In the genomic region with DNA sequence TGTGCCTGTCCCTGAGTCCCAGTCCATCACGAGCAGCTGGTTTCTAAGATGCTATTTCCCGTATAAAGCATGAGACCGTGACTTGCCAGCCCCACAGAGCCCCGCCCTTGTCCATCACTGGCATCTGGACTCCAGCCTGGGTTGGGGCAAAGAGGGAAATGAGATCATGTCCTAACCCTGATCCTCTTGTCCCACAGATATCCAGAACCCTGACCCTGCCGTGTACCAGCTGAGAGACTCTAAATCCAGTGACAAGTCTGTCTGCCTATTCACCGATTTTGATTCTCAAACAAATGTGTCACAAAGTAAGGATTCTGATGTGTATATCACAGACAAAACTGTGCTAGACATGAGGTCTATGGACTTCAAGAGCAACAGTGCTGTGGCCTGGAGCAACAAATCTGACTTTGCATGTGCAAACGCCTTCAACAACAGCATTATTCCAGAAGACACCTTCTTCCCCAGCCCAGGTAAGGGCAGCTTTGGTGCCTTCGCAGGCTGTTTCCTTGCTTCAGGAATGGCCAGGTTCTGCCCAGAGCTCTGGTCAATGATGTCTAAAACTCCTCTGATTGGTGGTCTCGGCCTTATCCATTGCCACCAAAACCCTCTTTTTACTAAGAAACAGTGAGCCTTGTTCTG, we compare ENCODE assay signal across 9 cellular contexts. TPM values are rescaled to one million over a fixed set of nuclear protein-coding genes. Genes with fewer than 3 reads are reported as not detected.
A peak's percentile ranks its signal among the peaks of the same experiment; 100 is the strongest.
DNase-seq lines count a peak whose midpoint lies in the region; ATAC-seq and TF ChIP-seq lines count a peak whose summit lies in the region.
"Had no signal": no experiment of that assay in that cellular context is flagged by ENCODE, and none has a peak within 500 bp of the region (broad histone marks: within the 10 kb centered on the region; RNA-seq: fewer than 3 reads in every experiment).

No MANE protein-coding gene starts in this region.

- 44 to 54% (median 44%) methylated on average over 9 of the region's 9 CpGs for WGBS in psoas muscle, 3 donors

- intact Hi-C loops in Caco-2 (cut with micrococcal nuclease; ENCODE audit: unreplicated experiment), result no loop called here
- intact Hi-C loops in psoas muscle (cut with DNase I), result no loop called here

- CTCF ChIA-PET in Caco-2 (lab: Charles Lee), result interaction anchor here (0.6 to 1.7 kb wide), 7 partner anchors 14 to 321 kb away, joined by 3 to 6 read pairs (median 3); a partner anchor contains a TSS

- TSS peak; percentile 32 for BruUV-seq in Caco-2 (replicated peaks; lab: Mats Ljungman, UMichigan)

- H3K27me3 Mint-ChIP-seq in Caco-2 (ENCODE audit: insufficient read depth, unreplicated experiment) (no peaks in the 10 kb centered on the region), T-helper 17 cell (no peaks in the 10 kb centered on the region)

- H3K9me3 ChIP-seq in Caco-2 (no peaks in the 10 kb centered on the region), T-helper 17 cell (ENCODE audit: control insufficient read depth, low read length, poor library complexity, severe bottlenecking) (no peaks in the 10 kb centered on the region), psoas muscle (no peaks in the 10 kb centered on the region)

- ATAC-seq in T-helper 17 cell (no peak), psoas muscle (peak; percentile 78 to 96 (median 94)), HG03565 (IDR thresholded peaks at IDR 0.05; ENCODE audit: unreplicated experiment) (no peak)

- H3K27me3 ChIP-seq in Caco-2 (replicated peaks; ENCODE audit: control insufficient read depth, insufficient read depth, low read length), result no peaks in the 10 kb centered on the region
- no peaks in the 10 kb centered on the region for H3K27me3 ChIP-seq in psoas muscle (ENCODE audit: insufficient read depth in 3 of 3, low read length in 2 of 3)

- H3K27ac Mint-ChIP-seq in Caco-2 (ENCODE audit: unreplicated experiment), result peak overlapping the region; percentile 94
- peak overlapping the region; percentile 100 for H3K27ac Mint-ChIP-seq in T-helper 17 cell

- peaks cover 12% of the 10 kb centered on the region for H3K36me3 Mint-ChIP-seq in Caco-2 (ENCODE audit: insufficient read depth, unreplicated experiment)
- H3K36me3 Mint-ChIP-seq in T-helper 17 cell (ENCODE audit: low read depth), result peaks cover 33% of the 10 kb centered on the region

- no peaks in the 10 kb centered on the region for H3K36me3 ChIP-seq in Caco-2 (ENCODE audit: control insufficient read depth, insufficient read depth, low read length)
- H3K36me3 ChIP-seq in psoas muscle (ENCODE audit: insufficient read depth in 1 of 2, low read depth in 1 of 2), result no peaks in the 10 kb centered on the region

- no peaks in the 10 kb centered on the region for H3K9me3 Mint-ChIP-seq in Caco-2 (ENCODE audit: unreplicated experiment)

- H3K4me3 ChIP-seq in Caco-2 (ENCODE audit: low read depth, low read length), result no peak overlapping the region
- no peak overlapping the region for H3K4me3 ChIP-seq in psoas muscle

- H3K4me1 Mint-ChIP-seq in Caco-2 (ENCODE audit: low read depth, unreplicated experiment), result peaks cover 20% of the 10 kb centered on the region
- H3K4me1 Mint-ChIP-seq in T-helper 17 cell, result peaks cover 92% of the 10 kb centered on the region

- H3K4me1 ChIP-seq in Caco-2, result peaks cover 33% of the 10 kb centered on the region
- peaks cover 19% of the 10 kb centered on the region for H3K4me1 ChIP-seq in psoas muscle

- peak overlapping the region; percentile 72 for H3K27ac ChIP-seq in psoas muscle
- H3K27ac ChIP-seq: RWPE1 had no signal

- DNase-seq in Caco-2 (no peak), T-helper 17 cell (no peak), fibroblast of gingiva (ENCODE audit: low read depth) (peak; percentile 8), psoas muscle (peak in 1 of 2 donors; percentile 79), KG1 (lab: John Stamatoyannopoulos, UW) (no peak), NCI-H2227 treated with DMSO at 0.1 percent for 48 hours (lab: John Stamatoyannopoulos, UW) (no peak), mesenteric fat pad (ENCODE audit: low spot score) (no peak)

- TF ChIP-seq CTCF in Caco-2 (IDR thresholded peaks at IDR 0.05; ENCODE audit: insufficient read depth in 1 of 2, low read depth in 1 of 2, low read length in 1 of 2, severe bottlenecking in 1 of 2, unreplicated experiment in 1 of 2), result no peak
- TF ChIP-seq CTCF in psoas muscle (IDR thresholded peaks at IDR 0.05), result no peak

- H3K4me3 Mint-ChIP-seq in Caco-2 (ENCODE audit: unreplicated experiment) (peak overlapping the region; percentile 47), T-helper 17 cell (peak overlapping the region; percentile 94)

- POLR2A ChIA-PET in Caco-2 (lab: Charles Lee), result interaction anchor here (0.8 kb wide), 1 partner anchor 51 kb away, joined by 4 read pairs; no protein-coding TSS in a partner anchor

RNA-seq across cellular contexts. Expression of a gene that starts 41.6 kb away (rescaled TPM):
- 151 and 160 TPM in 2 replicates for total RNA-seq in Caco-2 (2022)
- 10 to 100 TPM; 95.4 to 96.0 TPM for total RNA-seq in T-helper 17 cell
- 100 to 1,000 TPM in 3 of 4 donors, 10 to 100 TPM in 1; 77.8 to 118 (median 106) TPM for total RNA-seq in psoas muscle
- polyA plus RNA-seq in psoas muscle, result 100 to 1,000 TPM; 201 to 277 (median 262) TPM
- total RNA-seq in mesenteric fat pad, result 180 TPM

RNA-seq across cellular contexts. Expression of a gene that starts 50.7 kb away (rescaled TPM):
- 64.5 and 73.5 TPM in 2 replicates for total RNA-seq in Caco-2 (2022)
- total RNA-seq in T-helper 17 cell, result 10 to 100 TPM; 12.3 to 19.0 TPM
- 10 to 100 TPM; 15.6 to 37.2 (median 25.4) TPM for total RNA-seq in psoas muscle
- polyA plus RNA-seq in psoas muscle, result 10 to 100 TPM in 2 of 3 donors, 1 to 10 TPM in 1; 6.1 to 64.0 (median 26.4) TPM
- total RNA-seq in mesenteric fat pad, result 36.5 TPM

Comparison
In these comparisons a context has a peak if more than half of its experiments do, and no peak if none do; other contexts are left out.
1. ATAC-seq: peak in psoas muscle (4 of 4); none in T-helper 17 cell (single experiment) and HG03565 (single experiment).